Comparison of ENCODE assay signal across 17 cellular contexts in genomic region chr10:42973870-42974692, GRCh38.
A peak's percentile ranks its signal among the peaks of the same experiment; 100 is the strongest.
DNase-seq lines count a peak whose midpoint lies in the region; ATAC-seq, FAIRE-seq and TF ChIP-seq lines count a peak whose summit lies in the region.
"Had no signal": no experiment of that assay in that cellular context is flagged by ENCODE, and none has a peak within 500 bp of the region (broad histone marks: within the 10 kb centered on the region; RNA-seq: fewer than 3 reads in every experiment).

No MANE protein-coding gene starts in this region.

- ATAC-seq in right lobe of liver = no peak
- no peak for ATAC-seq in HepG2
- no peak for ATAC-seq in HG03342 (IDR thresholded peaks at IDR 0.05; ENCODE audit: unreplicated experiment)
- ATAC-seq: activated naive CD8-positive, alpha-beta T cell treated with anti-CD3 and anti-CD28 coated beads, Interleukin-2, amount 50 U/mL, for 24 hours; activated T-helper 17 cell treated with anti-CD3 and anti-CD28 coated beads, Interleukin-2, amount 50 U/mL, for 72 hours; stimulated activated memory B cell treated with anti-CD40 and anti-IgM and Interleukin-4, amounts not matched to agents 10 μg/mL and 1 μg/mL and 100 μg/mL, for 72 hours had no signal

- H3K4me1 ChIP-seq in right lobe of liver (no peaks in the 10 kb centered on the region), HepG2 (ENCODE audit: insufficient read depth, low read length) (no peaks in the 10 kb centered on the region), osteoblast (ENCODE audit: insufficient read depth, low read length) (no peaks in the 10 kb centered on the region), small intestine (ENCODE audit: control insufficient read depth in 2 of 2, insufficient read depth in 1 of 2, low read depth in 1 of 2, low read length in 1 of 2) (no peaks in the 10 kb centered on the region)

- POLR2A ChIA-PET in HepG2 (lab: Yijun Ruan, JAX) = no interaction called here

- peak in 2 of 3 donors; percentile 6 to 23 for DNase-seq in right lobe of liver
- DNase-seq in HepG2 (ENCODE audit: low spot score) = no peak
- DNase-seq in chondrocyte (ENCODE audit: low spot score) = peak; percentile 75
- DNase-seq in osteoblast (ENCODE audit: insufficient read length, low spot score, missing footprints) = peak; percentile 59
- DNase-seq in stimulated activated CD4-positive, alpha-beta T cell treated with anti-CD3 and anti-CD28 coated beads, Interleukin-1b, Interleukin-23, amount 100 ng/mL, for 48 hours = no peak
- DNase-seq in cerebellum (ENCODE audit: low spot score) = no peak
- DNase-seq in small intestine = no peak
- DNase-seq: activated naive CD8-positive, alpha-beta T cell treated with anti-CD3 and anti-CD28 coated beads, Interleukin-2, amount 50 U/mL, for 24 hours; brain microvascular endothelial cell; DMS79; NCI-H2029 treated with DMSO at 0.1 percent for 48 hours; NCI-H446 treated with DMSO at 0.1 percent for 48 hours; nephron progenitor cell had no signal

- H3K4me2 ChIP-seq in HepG2 (ENCODE audit: low read depth, low read length) = no peak overlapping the region
- H3K4me2 ChIP-seq in osteoblast (ENCODE audit: insufficient read depth, low read length) = no peak overlapping the region

- no peaks in the 10 kb centered on the region for H3K36me3 Mint-ChIP-seq in chondrocyte (ENCODE audit: low read depth)
- H3K36me3 Mint-ChIP-seq: stimulated activated memory B cell treated with anti-CD40 and anti-IgM and Interleukin-4, amounts not matched to agents 10 μg/mL and 1 μg/mL and 100 μg/mL, for 72 hours had no signal

- TF ChIP-seq POLR2A in right lobe of liver (IDR thresholded peaks at IDR 0.05) (no peak), HepG2 (IDR thresholded peaks at IDR 0.05; ENCODE audit: insufficient read depth in 1 of 2, low read depth in 2 of 2, low read length in 2 of 2) (no peak)

- H4K20me1 ChIP-seq in HepG2 (ENCODE audit: insufficient read depth, low read length) (no peaks in the 10 kb centered on the region), osteoblast (ENCODE audit: insufficient read depth, low read length) (no peaks in the 10 kb centered on the region)

- H3K9me3 ChIP-seq in right lobe of liver (no peaks in the 10 kb centered on the region), HepG2 (ENCODE audit: low read length) (no peaks in the 10 kb centered on the region), osteoblast (ENCODE audit: low read depth, low read length) (no peaks in the 10 kb centered on the region), small intestine (ENCODE audit: control insufficient read depth, low read depth) (no peaks in the 10 kb centered on the region)

- H3K4me1 Mint-ChIP-seq in chondrocyte (ENCODE audit: low read depth) = no peaks in the 10 kb centered on the region
- H3K4me1 Mint-ChIP-seq: activated naive CD8-positive, alpha-beta T cell treated with anti-CD3 and anti-CD28 coated beads, Interleukin-2, amount 50 U/mL, for 24 hours; activated T-helper 17 cell treated with anti-CD3 and anti-CD28 coated beads, Interleukin-2, amount 50 U/mL, for 72 hours; stimulated activated memory B cell treated with anti-CD40 and anti-IgM and Interleukin-4, amounts not matched to agents 10 μg/mL and 1 μg/mL and 100 μg/mL, for 72 hours had no signal

- peaks cover 10% of the 10 kb centered on the region for H3K27me3 Mint-ChIP-seq in chondrocyte (ENCODE audit: low read depth)
- H3K27me3 Mint-ChIP-seq: activated naive CD8-positive, alpha-beta T cell treated with anti-CD3 and anti-CD28 coated beads, Interleukin-2, amount 50 U/mL, for 24 hours; activated T-helper 17 cell treated with anti-CD3 and anti-CD28 coated beads, Interleukin-2, amount 50 U/mL, for 72 hours had no signal

- H3K9ac ChIP-seq in HepG2 (ENCODE audit: insufficient read depth, low read depth, low read length) = no peak overlapping the region

- TF ChIP-seq RAD21 in HepG2 (CRISPR knock-in tag; IDR thresholded peaks at IDR 0.05) = no peak

- H3K79me2 ChIP-seq in HepG2 (ENCODE audit: insufficient read depth, low read length) (no peaks in the 10 kb centered on the region), osteoblast (ENCODE audit: insufficient read depth, low read length) (no peaks in the 10 kb centered on the region)

- TF ChIP-seq EP300 in HepG2 (IDR thresholded peaks at IDR 0.05; ENCODE audit: low read depth in 2 of 2, low read length in 2 of 2) = no peak
- TF ChIP-seq EP300 in HepG2 (CRISPR knock-in tag; IDR thresholded peaks at IDR 0.05; ENCODE audit: borderline replicate concordance) = no peak

- TF ChIP-seq CTCF in right lobe of liver (IDR thresholded peaks at IDR 0.05) = no peak
- no peak for TF ChIP-seq CTCF in HepG2 (CRISPR knock-in tag; IDR thresholded peaks at IDR 0.05)
- TF ChIP-seq CTCF in chondrocyte (IDR thresholded peaks at IDR 0.05) = no peak
- no peak for TF ChIP-seq CTCF in osteoblast (IDR thresholded peaks at IDR 0.05; ENCODE audit: extremely low read depth, low read depth, low read length)

- H3K27me3 ChIP-seq in right lobe of liver (no peaks in the 10 kb centered on the region), HepG2 (ENCODE audit: control insufficient read depth in 1 of 2, insufficient read depth in 2 of 2, low read length in 2 of 2) (peaks cover 0 to 4% of the 10 kb centered on the region in 2 experiments; a peak in 1 of 5 replicates), osteoblast (ENCODE audit: insufficient read depth, low read length) (no peaks in the 10 kb centered on the region), small intestine (ENCODE audit: control insufficient read depth in 2 of 2, insufficient read depth in 2 of 2, low read length in 2 of 2) (no peaks in the 10 kb centered on the region)
- H3K27me3 ChIP-seq: brain microvascular endothelial cell had no signal

- H3K9me3 Mint-ChIP-seq in chondrocyte (ENCODE audit: low read depth) = no peaks in the 10 kb centered on the region
- H3K9me3 Mint-ChIP-seq: activated naive CD8-positive, alpha-beta T cell treated with anti-CD3 and anti-CD28 coated beads, Interleukin-2, amount 50 U/mL, for 24 hours; activated T-helper 17 cell treated with anti-CD3 and anti-CD28 coated beads, Interleukin-2, amount 50 U/mL, for 72 hours; nephron progenitor cell; stimulated activated memory B cell treated with anti-CD40 and anti-IgM and Interleukin-4, amounts not matched to agents 10 μg/mL and 1 μg/mL and 100 μg/mL, for 72 hours had no signal

- intact Hi-C loops in right lobe of liver (cut with DNase I) = loop anchor here in 1 of 2 donors (5.0 kb wide), 1 partner anchor 88 kb away; no protein-coding TSS in a partner anchor
- intact Hi-C loops in HepG2 (cut with micrococcal nuclease; ENCODE audit: unreplicated experiment) = no loop called here

- no peak overlapping the region for H3K4me3 Mint-ChIP-seq in chondrocyte (ENCODE audit: unreplicated experiment)
- H3K4me3 Mint-ChIP-seq: activated naive CD8-positive, alpha-beta T cell treated with anti-CD3 and anti-CD28 coated beads, Interleukin-2, amount 50 U/mL, for 24 hours; activated T-helper 17 cell treated with anti-CD3 and anti-CD28 coated beads, Interleukin-2, amount 50 U/mL, for 72 hours; nephron progenitor cell; stimulated activated memory B cell treated with anti-CD40 and anti-IgM and Interleukin-4, amounts not matched to agents 10 μg/mL and 1 μg/mL and 100 μg/mL, for 72 hours had no signal

- BruUV-seq in HepG2 (replicated peaks; lab: Mats Ljungman, UMichigan) = no TSS peak

- no peak overlapping the region for H3K27ac Mint-ChIP-seq in chondrocyte (ENCODE audit: unreplicated experiment)
- H3K27ac Mint-ChIP-seq: activated naive CD8-positive, alpha-beta T cell treated with anti-CD3 and anti-CD28 coated beads, Interleukin-2, amount 50 U/mL, for 24 hours; activated T-helper 17 cell treated with anti-CD3 and anti-CD28 coated beads, Interleukin-2, amount 50 U/mL, for 72 hours; nephron progenitor cell; stimulated activated memory B cell treated with anti-CD40 and anti-IgM and Interleukin-4, amounts not matched to agents 10 μg/mL and 1 μg/mL and 100 μg/mL, for 72 hours had no signal

- WGBS in right lobe of liver (ENCODE audit: insufficient coverage, low coverage, low lambda C conversion rate, missing lambda C conversion rate) = 85% methylated on average over 7 of the region's 9 CpGs
- WGBS in HepG2 (ENCODE audit: low lambda C conversion rate) = 29% methylated on average over 7 of the region's 9 CpGs
- 85 to 92% (median 90%) methylated on average over 9 of the region's 9 CpGs for WGBS in small intestine, 3 donors

- H3K4me3 ChIP-seq in right lobe of liver = no peak overlapping the region
- H3K4me3 ChIP-seq in HepG2 (replicated peaks in 1 of 3; ENCODE audit: insufficient read depth in 1 of 3, low read depth in 2 of 3, low read length in 3 of 3) = no peak overlapping the region
- no peak overlapping the region for H3K4me3 ChIP-seq in osteoblast (ENCODE audit: insufficient read depth, low read length)
- no peak overlapping the region for H3K4me3 ChIP-seq in small intestine (ENCODE audit: low read depth in 1 of 2, low read length in 2 of 2)
- H3K4me3 ChIP-seq: K562 had no signal

- H3K36me3 ChIP-seq in right lobe of liver (no peaks in the 10 kb centered on the region), HepG2 (replicated peaks in 1 of 2; ENCODE audit: control insufficient read depth in 1 of 2, insufficient read depth in 2 of 2, low read length in 2 of 2) (no peaks in the 10 kb centered on the region), osteoblast (ENCODE audit: insufficient read depth, low read length) (no peaks in the 10 kb centered on the region), small intestine (ENCODE audit: control insufficient read depth in 2 of 2, insufficient read depth in 2 of 2, low read length in 2 of 2) (no peaks in the 10 kb centered on the region)
- H3K36me3 ChIP-seq: brain microvascular endothelial cell had no signal

- CTCF ChIA-PET in HepG2 (lab: Yijun Ruan, JAX; ENCODE audit: low intra/inter-chr PET ratio, low total read pairs) = no interaction called here

- in situ Hi-C loops in HepG2 (cut with HindIII; ENCODE audit: extremely low pct_ligation_motif_present, low pct_unique_long_range_greater_than_20kb) = no loop called here

- FAIRE-seq in HepG2 (lab: Jason Lieb, UNC) = no peak
- FAIRE-seq in small intestine (lab: Jason Lieb, UNC) = no peak
- FAIRE-seq: K562 had no signal

- H2AFZ ChIP-seq in HepG2 (ENCODE audit: low read length) (no peak overlapping the region), osteoblast (ENCODE audit: low read length) (no peak overlapping the region)

- H3K27ac ChIP-seq in right lobe of liver (no peak overlapping the region), HepG2 (ENCODE audit: extremely low read length, insufficient read depth, low read length) (no peak overlapping the region), osteoblast (ENCODE audit: low read depth, low read length) (no peak overlapping the region), small intestine (ENCODE audit: low read depth in 1 of 2, low read length in 1 of 2) (no peak overlapping the region)
- H3K27ac ChIP-seq: brain microvascular endothelial cell had no signal

TF ChIP-seq in HepG2, 621 proteins besides CTCF, POLR2A, EP300 and RAD21 (continues in another document):
- TF ChIP-seq ZNF17 (CRISPR knock-in tag; IDR thresholded peaks at IDR 0.05) (no peak), ZNF180 (CRISPR knock-in tag; IDR thresholded peaks at IDR 0.05; ENCODE audit: borderline replicate concordance, low read depth) (no peak), CBX5 (CRISPR knock-in tag; IDR thresholded peaks at IDR 0.05; ENCODE audit: borderline replicate concordance) (no peak), ELF1 (CRISPR knock-in tag; IDR thresholded peaks at IDR 0.05) (no peak), KMT2B (CRISPR knock-in tag; IDR thresholded peaks at IDR 0.05) (no peak), ZNF607 (CRISPR knock-in tag; IDR thresholded peaks at IDR 0.05; ENCODE audit: borderline replicate concordance) (no peak)

Comparison
In these comparisons a context has a peak if more than half of its experiments do, and no peak if none do; other contexts are left out.
1. DNase-seq: peak in right lobe of liver (2 of 3), chondrocyte (single experiment) and osteoblast (single experiment); none in HepG2 (single experiment), stimulated activated CD4-positive, alpha-beta T cell treated with anti-CD3 and anti-CD28 coated beads, Interleukin-1b, Interleukin-23, amount 100 ng/mL, for 48 hours (single experiment), cerebellum (single experiment) and small intestine (single experiment).